Comparison of ENCODE assay signal across 1 cellular context in genomic region chr17:47942568-47942967, GRCh38.
TF ChIP-seq lines count a peak whose summit lies in the region.

No MANE protein-coding gene starts in this region.

TF ChIP-seq in GM12878, 131 proteins besides CTCF, POLR2A, EP300 and RAD21:
- TF ChIP-seq BCL11A (IDR thresholded peaks at IDR 0.05; ENCODE audit: low read depth, low read length) (no peak), HDGF (IDR thresholded peaks at IDR 0.05) (no peak), YBX1 (IDR thresholded peaks at IDR 0.05) (no peak), PBX3 (IDR thresholded peaks at IDR 0.05; ENCODE audit: insufficient replicate concordance, low read depth, low read length) (no peak), RAD51 (IDR thresholded peaks at IDR 0.05) (no peak), ZBTB40 (IDR thresholded peaks at IDR 0.05; ENCODE audit: borderline replicate concordance) (no peak), MEF2A (IDR thresholded peaks at IDR 0.05; ENCODE audit: insufficient read depth, low read depth, low read length) (no peak)
